In genomic region chr3:31391150-31391549, GRCh38 we compare ENCODE assay signal across 16 cellular contexts.
A peak's percentile ranks its signal among the peaks of the same experiment; 100 is the strongest.
DNase-seq lines count a peak whose midpoint lies in the region; ATAC-seq, FAIRE-seq and TF ChIP-seq lines count a peak whose summit lies in the region.
"Had no signal": no experiment of that assay in that cellular context is flagged by ENCODE, and none has a peak within 500 bp of the region (broad histone marks: within the 10 kb centered on the region; RNA-seq: fewer than 3 reads in every experiment).

No MANE protein-coding gene starts in this region.

- no peaks in the 10 kb centered on the region for H3K27me3 ChIP-seq in bronchial epithelial cell (ENCODE audit: control insufficient read depth, insufficient read depth, low read length)

- no peak for TF ChIP-seq CTCF in GM10248 (IDR thresholded peaks at IDR 0.05; ENCODE audit: control extremely low read depth, extremely low read depth, low read depth, missing control alignments)
- no peak for TF ChIP-seq CTCF in bronchial epithelial cell (IDR thresholded peaks at IDR 0.05; ENCODE audit: insufficient read depth, low read length, severe bottlenecking)

- DNase-seq in GM10248 (ENCODE audit: extremely low spot score) (peak; percentile 11), bronchial epithelial cell (ENCODE audit: low read depth) (no peak), H4 (ENCODE audit: low spot score) (no peak), cerebellar nuclear complex (lab: John Stamatoyannopoulos, UW) (no peak), head of caudate nucleus (no peak), NCI-H446 treated with DMSO at 0.1 percent for 48 hours (lab: John Stamatoyannopoulos, UW) (no peak)
- DNase-seq: activated CD4-positive, alpha-beta T cell treated with anti-CD3 and anti-CD28 coated beads, Interleukin-2, amount 50 U/mL, for 1 hour; activated naive CD8-positive, alpha-beta T cell treated with anti-CD3 and anti-CD28 coated beads for 36 hours; activated T-cell treated with anti-CD3 and anti-CD28 coated beads, Interleukin-2, amount 50 U/mL, for 1 hour; NCI-H1105 treated with DMSO at 0.1 percent for 48 hours; stimulated activated CD4-positive, alpha-beta T cell treated with anti-CD3 and anti-CD28 coated beads, Interleukin-4, amount 100 ng/mL, for 1 hour; stimulated activated CD8-positive, alpha-beta memory T cell treated with anti-CD3 and anti-CD28 coated beads, Interleukin-4, amount 100 ng/mL, for 48 hours; T1000 had no signal

- H3K36me3 ChIP-seq in bronchial epithelial cell (ENCODE audit: control insufficient read depth, insufficient read depth, low read length): no peaks in the 10 kb centered on the region

- no peak overlapping the region for H3K4me3 ChIP-seq in bronchial epithelial cell (ENCODE audit: low read depth, low read length)

- CTCF ChIA-PET in GM10248 (lab: Yijun Ruan, JAX): interaction anchor here (0.7 to 1.8 kb wide), 6 partner anchors 18 to 67 kb away, joined by 3 to 5 read pairs (median 3); no protein-coding TSS in a partner anchor

- intact Hi-C loops in head of caudate nucleus (cut with DNase I): no loop called here

- POLR2A ChIA-PET in GM10248 (lab: Yijun Ruan, JAX): no interaction called here

- ATAC-seq in GM19395 (IDR thresholded peaks at IDR 0.05; ENCODE audit: unreplicated experiment): peak; percentile 66
- ATAC-seq in HG02885 (IDR thresholded peaks at IDR 0.05; ENCODE audit: poor library complexity, unreplicated experiment): peak; percentile 51
- ATAC-seq: left lobe of liver had no signal

- FAIRE-seq in bronchial epithelial cell (lab: Jason Lieb, UNC): peak; percentile 75
